Comparison of ENCODE assay signal across 1 cellular context in genomic region chr1:165408518-165408917, GRCh38.
TF ChIP-seq lines count a peak whose summit lies in the region.

No MANE protein-coding gene starts in this region.

TF ChIP-seq in K562, 482 proteins besides CTCF, POLR2A, EP300 and RAD21:
- TF ChIP-seq MITF (IDR thresholded peaks at IDR 0.05) (no peak), EHMT2 (IDR thresholded peaks at IDR 0.05) (peak; percentile 90), JUN (IDR thresholded peaks at IDR 0.05; ENCODE audit: borderline replicate concordance, low read depth, low read length) (peak; percentile 90), JUN (CRISPR knock-in tag; IDR thresholded peaks at IDR 0.05; ENCODE audit: borderline replicate concordance) (no peak), STAT5A (IDR thresholded peaks at IDR 0.05; ENCODE audit: borderline replicate concordance, low read length) (no peak), FOSL1 (tag; conservative IDR thresholded peaks at IDR 0.05) (peak; percentile 87), FOS (IDR thresholded peaks at IDR 0.05; ENCODE audit: extremely low read depth, insufficient read length) (peak; percentile 3), JUND (IDR thresholded peaks at IDR 0.05; ENCODE audit: borderline replicate concordance, low read depth, low read length) (peak; percentile 94), JUND (tag; IDR thresholded peaks at IDR 0.05; ENCODE audit: borderline replicate concordance, low read depth, low read length) (peak; percentile 96), ARID1B (IDR thresholded peaks at IDR 0.05) (0 out of 2 replicates have a peak, but pooled peaks have one; percentile 15), NCOA2 (IDR thresholded peaks at IDR 0.05; ENCODE audit: partially characterized antibody in 2 of 2) (no peak), ZNF224 (CRISPR knock-in tag; IDR thresholded peaks at IDR 0.05) (no peak), CHAMP1 (IDR thresholded peaks at IDR 0.05) (0 out of 2 replicates have a peak, but pooled peaks have one; percentile 17)
- TF ChIP-seq, protein P1, sequence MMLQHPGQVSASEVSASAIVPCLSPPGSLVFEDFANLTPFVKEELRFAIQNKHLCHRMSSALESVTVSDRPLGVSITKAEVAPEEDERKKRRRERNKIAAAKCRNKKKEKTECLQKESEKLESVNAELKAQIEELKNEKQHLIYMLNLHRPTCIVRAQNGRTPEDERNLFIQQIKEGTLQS (IDR thresholded peaks at IDR 0.05) = peak; percentile 89
- TF ChIP-seq, protein P1 (CRISPR knock-in tag; conservative IDR thresholded peaks at IDR 0.05) = 0 out of 2 replicates have a peak, but pooled peaks have one; percentile 61
